Comparison of ENCODE assay signal across 21 cellular contexts in the genomic region with DNA sequence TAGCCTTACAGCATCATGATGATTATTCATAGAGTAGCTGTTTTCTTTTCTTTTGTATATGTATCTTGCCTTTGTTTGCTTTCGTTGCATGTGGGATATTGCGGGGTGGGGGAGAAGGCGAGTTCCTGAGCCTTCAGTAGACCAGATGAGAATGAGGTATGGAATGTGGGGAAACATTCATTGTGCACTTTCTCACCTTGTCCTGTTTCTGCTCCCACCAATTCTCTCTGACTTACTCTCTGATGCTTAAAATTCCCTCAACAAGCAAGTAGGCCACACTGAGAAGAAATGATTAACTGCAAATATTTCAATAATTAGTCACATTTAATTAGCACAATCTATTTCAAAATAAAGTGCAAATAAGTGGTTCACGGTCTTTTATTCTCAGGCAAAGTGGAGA. TPM values are rescaled to one million over a fixed set of nuclear protein-coding genes. Genes with fewer than 3 reads are reported as not detected.
"Had no signal": no experiment of that assay in that cellular context is flagged by ENCODE, and none has a peak within 500 bp of the region (broad histone marks: within the 10 kb centered on the region; RNA-seq: fewer than 3 reads in every experiment).

No MANE protein-coding gene starts in this region.

- H3K36me3 ChIP-seq: neutrophil, stomach, upper lobe of right lung had no signal

- H3K27me3 ChIP-seq: neutrophil, stomach, testis, upper lobe of right lung had no signal

- FAIRE-seq: kidney had no signal

- ATAC-seq: left ventricle myocardium superior, natural killer cell, upper lobe of right lung had no signal

- H3K4me1 ChIP-seq: parathyroid adenoma, testis, upper lobe of right lung had no signal

- H3K4me2 ChIP-seq: hepatocyte had no signal

- DNase-seq: activated CD4-positive, CD25-positive, alpha-beta regulatory T cell treated with anti-CD3 and anti-CD28 coated beads, Interleukin-2, amount 50 U/mL, for 72 hours; activated naive CD4-positive, alpha-beta T cell treated with anti-CD3 and anti-CD28 coated beads for 36 hours; activated T-cell treated with anti-CD3 and anti-CD28 coated beads for 4 hours; central memory CD4-positive, alpha-beta T cell; cortex of kidney; kidney; left ventricle myocardium superior; mesendoderm; natural killer cell; stimulated activated CD4-positive, alpha-beta T cell treated with anti-CD3 and anti-CD28 coated beads, Interleukin-1b, Interleukin-23, amount 100 ng/mL, for 48 hours; stomach; T-helper 1 cell; T1000; testis; upper lobe of right lung had no signal

- H3K9ac ChIP-seq: parathyroid adenoma had no signal

- H3K4me3 ChIP-seq: hepatocyte, stomach, testis, upper lobe of right lung had no signal

- H3K27ac ChIP-seq: hepatocyte, neutrophil, parathyroid adenoma, stomach, testis, upper lobe of right lung had no signal

- H3K79me2 ChIP-seq: hepatocyte, parathyroid adenoma had no signal

- H2AFZ ChIP-seq: hepatocyte, parathyroid adenoma had no signal

- H3K9me3 ChIP-seq: neutrophil, stomach, testis, upper lobe of right lung had no signal

RNA-seq across cellular contexts. Expression of a gene that starts 31.0 kb away (rescaled TPM):
- total RNA-seq: activated naive CD4-positive, alpha-beta T cell treated with anti-CD3 and anti-CD28 coated beads for 36 hours; activated T-helper 2 cell treated with anti-CD3 and anti-CD28 coated beads, Interferon-gamma antibody, Interleukin-2, Interleukin-4, amounts not matched to agents 10 μg/mL and 5 μg/mL and 100 μg/mL, durations not matched to agents 14 hours and 24 hours and 36 hours; glomerular endothelial cell; hepatocyte; kidney; left ventricle myocardium superior; natural killer cell; testis had no signal
- polyA plus RNA-seq: hepatocyte had no signal

RNA-seq across cellular contexts. Expression of a gene that starts 50.4 kb away (rescaled TPM):
- total RNA-seq: activated naive CD4-positive, alpha-beta T cell treated with anti-CD3 and anti-CD28 coated beads for 36 hours; activated T-helper 2 cell treated with anti-CD3 and anti-CD28 coated beads, Interferon-gamma antibody, Interleukin-2, Interleukin-4, amounts not matched to agents 10 μg/mL and 5 μg/mL and 100 μg/mL, durations not matched to agents 14 hours and 24 hours and 36 hours; glomerular endothelial cell; kidney; natural killer cell; testis had no signal
- polyA plus RNA-seq: esophagus, hepatocyte, stomach had no signal

RNA-seq across cellular contexts. Expression of a gene that starts 52.8 kb away (rescaled TPM):
- total RNA-seq: activated naive CD4-positive, alpha-beta T cell treated with anti-CD3 and anti-CD28 coated beads for 36 hours; activated T-helper 2 cell treated with anti-CD3 and anti-CD28 coated beads, Interferon-gamma antibody, Interleukin-2, Interleukin-4, amounts not matched to agents 10 μg/mL and 5 μg/mL and 100 μg/mL, durations not matched to agents 14 hours and 24 hours and 36 hours; glomerular endothelial cell; kidney; left ventricle myocardium superior; natural killer cell; testis; upper lobe of right lung had no signal
